In the genomic region with DNA sequence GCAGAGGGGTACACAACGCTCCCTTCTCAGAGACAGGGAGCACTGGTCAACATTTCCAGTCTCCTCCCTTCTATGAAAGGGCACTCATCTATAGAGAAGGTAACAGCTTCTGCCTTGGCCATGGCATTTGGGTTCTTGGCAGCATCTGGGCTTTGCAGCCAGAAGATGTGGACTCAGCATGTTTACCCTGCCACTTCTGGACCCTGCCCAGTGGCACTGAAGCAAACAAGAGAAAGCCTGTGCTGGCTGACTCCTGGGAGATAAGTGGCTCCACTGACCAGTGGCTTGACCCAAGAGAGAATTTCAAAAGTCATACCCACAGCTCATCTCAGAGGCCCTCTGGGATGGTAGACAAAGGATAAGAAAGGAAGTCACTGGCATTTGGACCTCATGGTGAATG, we compare ENCODE assay signal across 16 cellular contexts.
"Had no signal": no experiment of that assay in that cellular context is flagged by ENCODE, and none has a peak within 500 bp of the region (broad histone marks: within the 10 kb centered on the region; RNA-seq: fewer than 3 reads in every experiment).

No MANE protein-coding gene starts in this region.

- H3K27ac ChIP-seq: gastroesophageal sphincter, heart right ventricle, neutrophil, parathyroid adenoma, tibial artery, vagina had no signal

- ATAC-seq: gastroesophageal sphincter; heart right ventricle; naive thymus-derived CD8-positive, alpha-beta T cell; stimulated activated naive B cell treated with anti-CD40 and anti-IgM and Interleukin-4, amounts not matched to agents 10 μg/mL and 1 μg/mL and 100 μg/mL, for 72 hours had no signal

- H3K36me3 ChIP-seq: neutrophil, vagina had no signal

- DNase-seq: activated CD4-positive, alpha-beta T cell treated with anti-CD3 and anti-CD28 coated beads, Interleukin-2, amount 50 U/mL, for 1 hour; activated CD4-positive, CD25-positive, alpha-beta regulatory T cell treated with anti-CD3 and anti-CD28 coated beads, Interleukin-2, amount 50 U/mL, for 72 hours; activated CD8-positive, alpha-beta memory T cell treated with anti-CD3 and anti-CD28 coated beads, Interleukin-2, amount 50 U/mL, for 4 hours; activated naive CD4-positive, alpha-beta T cell treated with anti-CD3 and anti-CD28 coated beads for 36 hours; activated T-cell treated with anti-CD3 and anti-CD28 coated beads, Interleukin-2, amount 50 U/mL, for 4 hours; caudate nucleus; heart right ventricle; immature natural killer cell; kidney glomerular epithelial cell; naive thymus-derived CD8-positive, alpha-beta T cell; stimulated activated naive B cell treated with anti-CD40 and anti-IgM and Interleukin-4, amounts not matched to agents 10 μg/mL and 1 μg/mL and 100 μg/mL, for 72 hours; tibial artery had no signal

- H3K27me3 ChIP-seq: gastroesophageal sphincter, heart right ventricle, tibial artery, vagina had no signal

- H3K4me3 ChIP-seq: gastroesophageal sphincter, heart right ventricle, tibial artery, vagina had no signal

- H2AFZ ChIP-seq: parathyroid adenoma had no signal

- H3K9me3 ChIP-seq: gastroesophageal sphincter, heart right ventricle, neutrophil, tibial artery, vagina had no signal

- H3K79me2 ChIP-seq: parathyroid adenoma had no signal
